ENCODE assay signal across 8 cellular contexts in genomic region chr17:29005936-29006438, GRCh38. TPM values are rescaled to one million over a fixed set of nuclear protein-coding genes. Genes with fewer than 3 reads are reported as not detected.
A peak's percentile ranks its signal among the peaks of the same experiment; 100 is the strongest.
DNase-seq lines count a peak whose midpoint lies in the region; ATAC-seq and TF ChIP-seq lines count a peak whose summit lies in the region.

A gene with protein sequence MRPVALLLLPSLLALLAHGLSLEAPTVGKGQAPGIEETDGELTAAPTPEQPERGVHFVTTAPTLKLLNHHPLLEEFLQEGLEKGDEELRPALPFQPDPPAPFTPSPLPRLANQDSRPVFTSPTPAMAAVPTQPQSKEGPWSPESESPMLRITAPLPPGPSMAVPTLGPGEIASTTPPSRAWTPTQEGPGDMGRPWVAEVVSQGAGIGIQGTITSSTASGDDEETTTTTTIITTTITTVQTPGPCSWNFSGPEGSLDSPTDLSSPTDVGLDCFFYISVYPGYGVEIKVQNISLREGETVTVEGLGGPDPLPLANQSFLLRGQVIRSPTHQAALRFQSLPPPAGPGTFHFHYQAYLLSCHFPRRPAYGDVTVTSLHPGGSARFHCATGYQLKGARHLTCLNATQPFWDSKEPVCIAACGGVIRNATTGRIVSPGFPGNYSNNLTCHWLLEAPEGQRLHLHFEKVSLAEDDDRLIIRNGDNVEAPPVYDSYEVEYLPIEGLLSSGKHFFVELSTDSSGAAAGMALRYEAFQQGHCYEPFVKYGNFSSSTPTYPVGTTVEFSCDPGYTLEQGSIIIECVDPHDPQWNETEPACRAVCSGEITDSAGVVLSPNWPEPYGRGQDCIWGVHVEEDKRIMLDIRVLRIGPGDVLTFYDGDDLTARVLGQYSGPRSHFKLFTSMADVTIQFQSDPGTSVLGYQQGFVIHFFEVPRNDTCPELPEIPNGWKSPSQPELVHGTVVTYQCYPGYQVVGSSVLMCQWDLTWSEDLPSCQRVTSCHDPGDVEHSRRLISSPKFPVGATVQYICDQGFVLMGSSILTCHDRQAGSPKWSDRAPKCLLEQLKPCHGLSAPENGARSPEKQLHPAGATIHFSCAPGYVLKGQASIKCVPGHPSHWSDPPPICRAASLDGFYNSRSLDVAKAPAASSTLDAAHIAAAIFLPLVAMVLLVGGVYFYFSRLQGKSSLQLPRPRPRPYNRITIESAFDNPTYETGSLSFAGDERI (minus strand): TSS chr17:29006033. CDS start chr17:29005869, 164 bp downstream.

- H3K9ac ChIP-seq in neural progenitor cell = no peak within 1 kb of the TSS

- POLR2A ChIA-PET in HEK293T (lab: Yijun Ruan, JAX) = no interaction called here

- TF ChIP-seq EP300 in stomach (IDR thresholded peaks at IDR 0.05) = no peak

- H3K4me3 ChIP-seq in fibroblast of villous mesenchyme (ENCODE audit: low read depth, low read length) (no peak within 1 kb of the TSS), neural progenitor cell (peak within 1 kb of the TSS; percentile 60), stomach (peak within 1 kb of the TSS; percentile 27 to 40 (median 32))

- DNase-seq in ACHN = peak; percentile 76
- DNase-seq in HEK293T (ENCODE audit: extremely low spot score) = peak; percentile 87
- peak; percentile 22 for DNase-seq in NOMO-1 treated with dmso at 0.1 percent for 144 hours (lab: John Stamatoyannopoulos, UW; ENCODE audit: unreplicated experiment)
- peak; percentile 17 to 35 for DNase-seq in activated T-helper 1 cell treated with anti-CD3 and anti-CD28 coated beads, Interleukin-2, amount 50 U/mL, for 16 hours (ENCODE audit: low read depth in 1 of 2, low spot score in 1 of 2)
- DNase-seq in fibroblast of villous mesenchyme (ENCODE audit: low read depth) = peak; percentile 65
- DNase-seq in neural progenitor cell (ENCODE audit: low spot score) = peak; percentile 94
- DNase-seq in stomach = peak; percentile 74

- H4K20me1 ChIP-seq in neural progenitor cell (ENCODE audit: low read depth) = peaks cover 22% of the 10 kb centered on the region

- H3K27ac ChIP-seq in neural progenitor cell (no peak within 1 kb of the TSS), stomach (no peak within 1 kb of the TSS)

- no peak for ATAC-seq in GM21529 (IDR thresholded peaks at IDR 0.05; ENCODE audit: unreplicated experiment)

- H3F3A ChIP-seq in neural progenitor cell (ENCODE audit: low read depth) = peaks cover 3% of the 10 kb centered on the region

- no peak within 1 kb of the TSS for H3K27ac Mint-ChIP-seq in neural progenitor cell

- H3K36me3 ChIP-seq in neural progenitor cell = no peaks in the 10 kb centered on the region
- no peaks in the 10 kb centered on the region for H3K36me3 ChIP-seq in stomach

- H3K4me1 Mint-ChIP-seq in neural progenitor cell = peaks cover 18% of the 10 kb centered on the region

- no peaks in the 10 kb centered on the region for H3K36me3 Mint-ChIP-seq in neural progenitor cell

- no peak within 1 kb of the TSS for H2AFZ ChIP-seq in neural progenitor cell (replicated peaks)

- peaks cover 44% of the 10 kb centered on the region for H3K4me1 ChIP-seq in neural progenitor cell
- H3K4me1 ChIP-seq in stomach = peaks cover 11 to 16% (median 13%) of the 10 kb centered on the region in 4 donors

- WGBS in stomach, 5 donors = 1 to 8% (median 3%) methylated on average over 13 to 40 of the region's 40 CpGs

- H3K4me2 ChIP-seq in neural progenitor cell = peak within 1 kb of the TSS; percentile 98

- H3K79me2 ChIP-seq in neural progenitor cell (ENCODE audit: low read depth) = peaks cover 3% of the 10 kb centered on the region

- peaks cover 2% of the 10 kb centered on the region for H3K9me3 Mint-ChIP-seq in neural progenitor cell

- intact Hi-C loops in stomach (cut with DNase I; ENCODE audit: low total_unique reads) = no loop called here

- no peak for TF ChIP-seq CTCF in fibroblast of villous mesenchyme (IDR thresholded peaks at IDR 0.05; ENCODE audit: insufficient read depth, low read depth, low read length)
- TF ChIP-seq CTCF in neural progenitor cell (IDR thresholded peaks at IDR 0.05) = no peak
- peak in 2 of 7 experiments; percentile 22 to 25 for TF ChIP-seq CTCF in stomach (IDR thresholded peaks at IDR 0.05)

- H3K27me3 ChIP-seq in neural progenitor cell = peaks cover 36% of the 10 kb centered on the region
- peaks cover 19 to 80% (median 54%) of the 10 kb centered on the region in 3 donors for H3K27me3 ChIP-seq in stomach

- H3K27me3 Mint-ChIP-seq in neural progenitor cell (ENCODE audit: insufficient read depth, low read depth) = peaks cover 49% of the 10 kb centered on the region

- CTCF ChIA-PET in HEK293T (lab: Yijun Ruan, JAX) = interaction anchor here (2.2 kb wide), 1 partner anchor 107 kb away, joined by 9 read pairs; no protein-coding TSS in a partner anchor

- in situ Hi-C loops in ACHN (cut with HindIII; ENCODE audit: low pct_ligation_motif_present, low pct_unique_long_range_greater_than_20kb, low sequenced_read_pairs) = no loop called here

- peak within 1 kb of the TSS; percentile 67 for H3K4me3 Mint-ChIP-seq in neural progenitor cell

- no peaks in the 10 kb centered on the region for H3K9me3 ChIP-seq in neural progenitor cell (ENCODE audit: low read depth)
- no peaks in the 10 kb centered on the region for H3K9me3 ChIP-seq in stomach

- TF ChIP-seq POLR2A in stomach (IDR thresholded peaks at IDR 0.05) = no peak

TF ChIP-seq in HEK293T, 16 proteins besides CTCF, POLR2A, EP300 and RAD21:
- TF ChIP-seq TARDBP (IDR thresholded peaks at IDR 0.05) (no peak), NFRKB (IDR thresholded peaks at IDR 0.05) (no peak), FOXM1 (IDR thresholded peaks at IDR 0.05; ENCODE audit: borderline replicate concordance) (no peak)
- TF ChIP-seq, protein P1, sequence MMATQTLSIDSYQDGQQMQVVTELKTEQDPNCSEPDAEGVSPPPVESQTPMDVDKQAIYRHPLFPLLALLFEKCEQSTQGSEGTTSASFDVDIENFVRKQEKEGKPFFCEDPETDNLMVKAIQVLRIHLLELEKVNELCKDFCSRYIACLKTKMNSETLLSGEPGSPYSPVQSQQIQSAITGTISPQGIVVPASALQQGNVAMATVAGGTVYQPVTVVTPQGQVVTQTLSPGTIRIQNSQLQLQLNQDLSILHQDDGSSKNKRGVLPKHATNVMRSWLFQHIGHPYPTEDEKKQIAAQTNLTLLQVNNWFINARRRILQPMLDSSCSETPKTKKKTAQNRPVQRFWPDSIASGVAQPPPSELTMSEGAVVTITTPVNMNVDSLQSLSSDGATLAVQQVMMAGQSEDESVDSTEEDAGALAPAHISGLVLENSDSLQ (IDR thresholded peaks at IDR 0.05) = no peak

RNA-seq across cellular contexts. Expression of the gene that starts here (rescaled TPM):
- not detected in 2 replicates for total RNA-seq in fibroblast of villous mesenchyme
- total RNA-seq in neural progenitor cell (ENCODE audit: low replicate concordance) = 1.5 and 4.9 TPM in 2 replicates
- total RNA-seq in stomach = 10 to 100 TPM in 1 of 5 donors, 1 to 10 TPM in 1, under 1 TPM in 2, not detected in 1; under 0.01 to 21.4 (median 1.4) TPM
- under 1 TPM in 2 of 3 donors, not detected in 1; 0.05 to 0.19 TPM for polyA plus RNA-seq in stomach

Comparison
In these comparisons a context has a peak if more than half of its experiments do, and no peak if none do; other contexts are left out.
1. Peak in DNase-seq in fibroblast of villous mesenchyme; RNA of the gene not detected or under 1 TPM.
2. DNase-seq: peak in every context shown above with its lines; median percentile 94 in neural progenitor cell; 87 in HEK293T; 76 in ACHN; 74 in stomach; 65 in fibroblast of villous mesenchyme; 26 in activated T-helper 1 cell treated with anti-CD3 and anti-CD28 coated beads, Interleukin-2, amount 50 U/mL, for 16 hours; 22 in NOMO-1 treated with dmso at 0.1 percent for 144 hours.